17 cellular contexts compared by ENCODE assay signal in the genomic region with DNA sequence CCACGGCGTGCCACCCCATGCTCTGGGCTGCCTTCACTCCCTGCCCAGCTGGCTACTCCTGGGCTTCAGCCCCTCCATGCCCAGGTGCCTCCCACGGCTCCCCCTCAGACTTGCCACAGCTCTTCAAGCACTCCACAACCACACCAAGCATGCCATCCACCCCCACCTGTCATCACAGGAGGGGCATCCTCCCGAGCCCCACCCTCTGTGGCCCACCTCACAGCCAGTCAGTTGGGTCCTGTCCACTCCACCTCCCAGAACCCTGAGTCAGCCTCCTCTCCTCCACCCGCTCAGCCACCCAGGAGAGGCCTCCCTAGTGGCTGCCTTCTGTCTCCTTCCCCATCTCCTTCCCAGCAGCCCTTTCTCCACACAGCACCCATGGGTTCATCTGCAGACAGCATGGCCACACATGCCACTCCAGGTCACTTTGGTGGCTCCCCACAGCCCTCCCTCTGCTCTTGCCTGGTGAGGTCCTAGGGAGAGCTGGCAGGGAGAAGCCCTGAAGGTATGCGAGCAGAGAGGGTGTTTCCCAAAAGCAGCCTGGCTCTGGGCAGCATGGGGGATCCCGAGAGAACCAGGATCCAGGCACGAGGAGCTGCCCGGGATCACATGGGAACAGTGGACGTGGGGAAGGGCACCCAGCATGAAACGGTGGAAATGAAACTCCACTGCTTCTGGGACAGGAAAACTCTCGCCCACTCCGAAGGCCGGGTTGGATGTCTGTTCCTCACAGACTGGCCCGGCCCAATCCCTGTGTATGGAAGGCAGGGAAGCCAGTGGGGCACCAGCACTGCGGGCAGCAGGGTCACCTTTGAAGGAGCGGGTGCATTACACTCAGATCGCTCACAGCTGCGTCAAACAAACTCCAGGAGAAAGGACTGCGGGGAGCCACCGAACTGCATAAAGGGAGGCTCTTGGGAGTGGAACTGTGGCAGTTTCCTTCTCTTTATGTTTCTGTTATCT. TPM values are rescaled to one million over a fixed set of nuclear protein-coding genes. Genes with fewer than 3 reads are reported as not detected.
DNase-seq lines count a peak whose midpoint lies in the region; TF ChIP-seq lines count a peak whose summit lies in the region.
"Had no signal": no experiment of that assay in that cellular context is flagged by ENCODE, and none has a peak within 500 bp of the region (broad histone marks: within the 10 kb centered on the region; RNA-seq: fewer than 3 reads in every experiment).

No MANE protein-coding gene starts in this region.

- H3K9me3 ChIP-seq in hepatocyte (ENCODE audit: low read depth), result no peaks in the 10 kb centered on the region
- no peaks in the 10 kb centered on the region for H3K9me3 ChIP-seq in parathyroid adenoma (ENCODE audit: control insufficient read depth, low read length)
- no peaks in the 10 kb centered on the region for H3K9me3 ChIP-seq in vagina
- H3K9me3 ChIP-seq in WERI-Rb-1 (ENCODE audit: severe bottlenecking), result no peaks in the 10 kb centered on the region
- H3K9me3 ChIP-seq: SJSA1 had no signal

- WGBS in hepatocyte (ENCODE audit: low lambda C conversion rate, missing lambda C conversion rate), result 88% methylated on average over 21 of the region's 21 CpGs

- H3K79me2 ChIP-seq in hepatocyte (no peaks in the 10 kb centered on the region), parathyroid adenoma (no peaks in the 10 kb centered on the region)

- H4K20me1 ChIP-seq in hepatocyte (ENCODE audit: insufficient read depth, poor library complexity, severe bottlenecking), result no peaks in the 10 kb centered on the region

- intact Hi-C loops in vagina (cut with DNase I), result no loop called here

- no peak overlapping the region for H3K9ac ChIP-seq in parathyroid adenoma

- H3K27me3 ChIP-seq in hepatocyte, result peaks cover 30% of the 10 kb centered on the region
- no peaks in the 10 kb centered on the region for H3K27me3 ChIP-seq in parathyroid adenoma (ENCODE audit: control insufficient read depth, insufficient read depth, low read length)
- no peaks in the 10 kb centered on the region for H3K27me3 ChIP-seq in vagina
- H3K27me3 ChIP-seq in WERI-Rb-1 (ENCODE audit: insufficient read depth, low read depth, severe bottlenecking), result no peaks in the 10 kb centered on the region
- H3K27me3 ChIP-seq: SJSA1 had no signal

- H2AFZ ChIP-seq in hepatocyte, result no peak overlapping the region
- no peak overlapping the region for H2AFZ ChIP-seq in parathyroid adenoma

- H3K27ac ChIP-seq in hepatocyte, result no peak overlapping the region
- H3K27ac ChIP-seq in parathyroid adenoma, result peak overlapping the region; percentile 32
- peak overlapping the region; percentile 81 for H3K27ac ChIP-seq in vagina
- H3K27ac ChIP-seq in WERI-Rb-1, result no peak overlapping the region
- H3K27ac ChIP-seq: SJSA1 had no signal

- TF ChIP-seq CTCF in hepatocyte (IDR thresholded peaks at IDR 0.05; ENCODE audit: poor library complexity) (no peak), parathyroid adenoma (IDR thresholded peaks at IDR 0.05) (no peak), vagina (IDR thresholded peaks at IDR 0.05) (no peak), WERI-Rb-1 (IDR thresholded peaks at IDR 0.05; ENCODE audit: low read depth, low read length) (no peak)

- H3K4me1 ChIP-seq in hepatocyte (ENCODE audit: insufficient read depth) (no peaks in the 10 kb centered on the region), parathyroid adenoma (peaks cover 6% of the 10 kb centered on the region), vagina (peaks cover 25% of the 10 kb centered on the region)

- H3K9me2 ChIP-seq in hepatocyte (replicated peaks; ENCODE audit: insufficient read depth), result no peaks in the 10 kb centered on the region

- no peaks in the 10 kb centered on the region for H3K36me3 ChIP-seq in hepatocyte (replicated peaks; ENCODE audit: insufficient read depth, low read depth)
- H3K36me3 ChIP-seq in parathyroid adenoma (ENCODE audit: control insufficient read depth, insufficient read depth, low read length), result no peaks in the 10 kb centered on the region
- no peaks in the 10 kb centered on the region for H3K36me3 ChIP-seq in vagina
- H3K36me3 ChIP-seq in WERI-Rb-1, result no peaks in the 10 kb centered on the region
- H3K36me3 ChIP-seq: cardiac muscle cell had no signal

- H3K4me3 ChIP-seq in hepatocyte (no peak overlapping the region), parathyroid adenoma (ENCODE audit: low read depth, low read length) (no peak overlapping the region), vagina (peak overlapping the region; percentile 58 to 81), WERI-Rb-1 (ENCODE audit: low read depth, low read length) (no peak overlapping the region)
- H3K4me3 ChIP-seq: SJSA1 had no signal

- no peak for TF ChIP-seq POLR2A in vagina (IDR thresholded peaks at IDR 0.05)

- DNase-seq in activated effector memory CD4-positive, alpha-beta T cell treated with anti-CD3 and anti-CD28 coated beads, Interleukin-2, amount 50 U/mL, for 16 hours, result peak; percentile 58
- DNase-seq in activated effector memory CD4-positive, alpha-beta T cell treated with Interleukin-2 at 50 U/mL for 16 hours, result no peak
- DNase-seq in hepatocyte (ENCODE audit: low spot score) (peak; percentile 4), vagina (ENCODE audit: extremely low spot score in 2 of 2) (peak in 1 of 2 donors; percentile 84), WERI-Rb-1 (no peak), NCI-H82 treated with DMSO at 0.1 percent for 48 hours (lab: John Stamatoyannopoulos, UW; ENCODE audit: unreplicated experiment) (no peak)
- no peak for DNase-seq in effector CD8-positive, alpha-beta T cell (lab: John Stamatoyannopoulos, UW)
- DNase-seq: DMS53; HFFc6; immature natural killer cell; NCI-H187; NCI-H82; stimulated activated CD4-positive, alpha-beta T cell treated with anti-CD3 and anti-CD28 coated beads, Interleukin-2, amount 100 ng/mL, for 24 hours; stimulated activated naive CD4-positive, alpha-beta T cell had no signal

- H3K4me2 ChIP-seq in hepatocyte, result no peak overlapping the region
- H3K4me2 ChIP-seq in parathyroid adenoma (ENCODE audit: low read length), result no peak overlapping the region

RNA-seq across cellular contexts. Expression of a gene that starts 2.7 kb away (rescaled TPM):
- total RNA-seq in hepatocyte, result 3.9 and 4.0 TPM in 2 replicates
- polyA plus RNA-seq in hepatocyte, result 8.3 and 14.9 TPM in 2 replicates
- 44.2 TPM for total RNA-seq in vagina

RNA-seq across cellular contexts. Expression of a gene that starts 26.7 kb away (rescaled TPM):
- total RNA-seq in hepatocyte, result not detected in 2 replicates
- polyA plus RNA-seq in hepatocyte, result 0.39 TPM in 1 of 2 replicates, not detected in the other
- total RNA-seq in vagina, result not detected
- total RNA-seq: cardiac muscle cell, HFFc6, SJSA1 had no signal
- polyA plus RNA-seq: immature natural killer cell had no signal

RNA-seq across cellular contexts. Expression of a gene that starts 28.7 kb away (rescaled TPM):
- total RNA-seq in hepatocyte, result 10.2 and 10.7 TPM in 2 replicates
- 1.6 TPM in 1 of 2 replicates, not detected in the other for polyA plus RNA-seq in hepatocyte
- 3.7 TPM for total RNA-seq in vagina

Comparison
In these comparisons a context has a peak if more than half of its experiments do, and no peak if none do; other contexts are left out.
1. DNase-seq: peak in activated effector memory CD4-positive, alpha-beta T cell treated with anti-CD3 and anti-CD28 coated beads, Interleukin-2, amount 50 U/mL, for 16 hours (single experiment) and hepatocyte (single experiment); none in activated effector memory CD4-positive, alpha-beta T cell treated with Interleukin-2 at 50 U/mL for 16 hours (single experiment), WERI-Rb-1 (single experiment), effector CD8-positive, alpha-beta T cell (single experiment) and NCI-H82 treated with DMSO at 0.1 percent for 48 hours (single experiment).
2. H3K27ac ChIP-seq: peak in parathyroid adenoma (single experiment) and vagina (single experiment); none in hepatocyte (single experiment) and WERI-Rb-1 (single experiment).
3. H3K4me3 ChIP-seq: peak in vagina (2 of 2); none in hepatocyte (single experiment), parathyroid adenoma (single experiment) and WERI-Rb-1 (single experiment).